Comparison of ENCODE assay signal across 14 cellular contexts in genomic region chr3:126314305-126315082, GRCh38. TPM values are rescaled to one million over a fixed set of nuclear protein-coding genes. Genes with fewer than 3 reads are reported as not detected.
"Had no signal": no experiment of that assay in that cellular context is flagged by ENCODE, and none has a peak within 500 bp of the region (broad histone marks: within the 10 kb centered on the region; RNA-seq: fewer than 3 reads in every experiment).

No MANE protein-coding gene starts in this region.

- H3K4me1 ChIP-seq: ascending aorta, esophagus squamous epithelium, foreskin keratinocyte, right lobe of liver had no signal

- H3K27ac Mint-ChIP-seq: activated B cell treated with CpG ODN at 0.5 μM for 24 hours; activated CD8-positive, alpha-beta memory T cell treated with anti-CD3 and anti-CD28 coated beads, Interleukin-2, amount 10 ng/mL, durations not matched to agents 7 days and 5 days; T-helper 17 cell had no signal

- H3K9me3 Mint-ChIP-seq: activated T-cell treated with anti-CD3 and anti-CD28 coated beads, Interleukin-2, amount 50 U/mL, for 4 hours had no signal

- H3K36me3 ChIP-seq: ascending aorta, esophagus squamous epithelium, right lobe of liver had no signal

- DNase-seq: activated B cell treated with CpG ODN at 0.5 μM for 24 hours; activated CD8-positive, alpha-beta memory T cell treated with anti-CD3 and anti-CD28 coated beads, Interleukin-2, amount 10 ng/mL, durations not matched to agents 7 days and 5 days; activated T-cell treated with anti-CD3 and anti-CD28 coated beads, Interleukin-2, amount 50 U/mL, for 4 hours; esophagus squamous epithelium; foreskin keratinocyte; mesendoderm; right lobe of liver; stimulated activated naive CD4-positive, alpha-beta T cell; substantia nigra; T-helper 17 cell; trophoblast cell had no signal

- H3K36me3 Mint-ChIP-seq: activated CD8-positive, alpha-beta memory T cell treated with anti-CD3 and anti-CD28 coated beads, Interleukin-2, amount 10 ng/mL, durations not matched to agents 7 days and 5 days had no signal

- H3K27me3 ChIP-seq: ascending aorta, esophagus squamous epithelium, right lobe of liver had no signal

- H3K4me1 Mint-ChIP-seq: activated B cell treated with CpG ODN at 0.5 μM for 24 hours; activated CD8-positive, alpha-beta memory T cell treated with anti-CD3 and anti-CD28 coated beads, Interleukin-2, amount 10 ng/mL, durations not matched to agents 7 days and 5 days; T-helper 17 cell had no signal

- H3K4me3 Mint-ChIP-seq: activated B cell treated with CpG ODN at 0.5 μM for 24 hours; activated CD8-positive, alpha-beta memory T cell treated with anti-CD3 and anti-CD28 coated beads, Interleukin-2, amount 10 ng/mL, durations not matched to agents 7 days and 5 days; activated T-cell treated with anti-CD3 and anti-CD28 coated beads, Interleukin-2, amount 50 U/mL, for 4 hours had no signal

- H3K9me3 ChIP-seq: esophagus squamous epithelium, right lobe of liver had no signal

- FAIRE-seq: bronchial epithelial cell, TTC549 had no signal

- H3K27me3 Mint-ChIP-seq: activated B cell treated with CpG ODN at 0.5 μM for 24 hours; activated CD8-positive, alpha-beta memory T cell treated with anti-CD3 and anti-CD28 coated beads, Interleukin-2, amount 10 ng/mL, durations not matched to agents 7 days and 5 days had no signal

- ATAC-seq: activated CD8-positive, alpha-beta memory T cell treated with anti-CD3 and anti-CD28 coated beads, Interleukin-2, amount 10 ng/mL, durations not matched to agents 7 days and 5 days; activated T-cell treated with anti-CD3 and anti-CD28 coated beads, Interleukin-2, amount 50 U/mL, for 4 hours; foreskin keratinocyte; T-helper 17 cell had no signal

- H3K27ac ChIP-seq: ascending aorta, esophagus squamous epithelium, foreskin keratinocyte, right lobe of liver had no signal

- H3K4me3 ChIP-seq: ascending aorta, esophagus squamous epithelium, right lobe of liver had no signal

RNA-seq across cellular contexts. Expression of gene KLF15, which starts 42.7 kb away (rescaled TPM):
- total RNA-seq: activated CD8-positive, alpha-beta memory T cell treated with anti-CD3 and anti-CD28 coated beads, Interleukin-2, amount 10 ng/mL, durations not matched to agents 7 days and 5 days had no signal
- polyA plus RNA-seq: foreskin keratinocyte had no signal
